Comparison of ENCODE assay signal across 19 cellular contexts in the genomic region with DNA sequence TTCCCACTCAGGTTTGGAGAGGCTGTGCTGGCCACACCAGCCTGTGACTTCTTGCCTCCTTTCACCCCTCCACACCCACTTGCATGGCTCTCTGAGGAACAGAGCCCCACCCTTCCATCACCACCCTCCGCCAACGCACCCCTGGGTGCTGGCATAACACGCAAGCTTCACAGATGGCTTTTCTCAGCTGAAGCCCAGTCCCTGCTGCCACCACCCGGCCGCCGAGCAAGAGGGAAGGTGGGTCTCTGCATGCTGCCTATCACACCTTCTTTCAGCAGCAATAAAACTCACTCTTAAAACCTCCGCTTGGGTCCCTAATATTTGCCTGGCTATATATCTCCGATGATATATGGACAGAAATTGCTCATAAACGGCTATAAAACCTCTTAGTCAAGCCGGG. TPM values are rescaled to one million over a fixed set of nuclear protein-coding genes. Genes with fewer than 3 reads are reported as not detected.
DNase-seq lines count a peak whose midpoint lies in the region; ATAC-seq and TF ChIP-seq lines count a peak whose summit lies in the region.
"Had no signal": no experiment of that assay in that cellular context is flagged by ENCODE, and none has a peak within 500 bp of the region (broad histone marks: within the 10 kb centered on the region; RNA-seq: fewer than 3 reads in every experiment).

No MANE protein-coding gene starts in this region.

- peak in 1 of 2 donors; percentile 18 for TF ChIP-seq POLR2A in tibial nerve (IDR thresholded peaks at IDR 0.05)
- TF ChIP-seq POLR2A in prostate gland (IDR thresholded peaks at IDR 0.05), result no peak

- WGBS in tibial nerve, 2 donors, result 48 to 49% methylated on average over 10 of the region's 10 CpGs
- 32% methylated on average over 10 of the region's 10 CpGs for WGBS in prostate gland

- no peaks in the 10 kb centered on the region for H3K9me3 ChIP-seq in RWPE2 (ENCODE audit: severe bottlenecking)
- no peaks in the 10 kb centered on the region for H3K9me3 ChIP-seq in lower lobe of right lung
- no peaks in the 10 kb centered on the region for H3K9me3 ChIP-seq in tibial nerve
- no peaks in the 10 kb centered on the region for H3K9me3 ChIP-seq in prostate gland
- H3K9me3 ChIP-seq: colonic mucosa, testis had no signal

- TF ChIP-seq CTCF in RWPE2 (IDR thresholded peaks at IDR 0.05; ENCODE audit: poor library complexity, severe bottlenecking) (no peak), lower lobe of right lung (IDR thresholded peaks at IDR 0.05) (no peak), tibial nerve (IDR thresholded peaks at IDR 0.05) (peak in 4 of 5 experiments; percentile 27 to 62 (median 46)), prostate gland (IDR thresholded peaks at IDR 0.05) (no peak)

- H3K4me3 ChIP-seq in RWPE2 (ENCODE audit: severe bottlenecking) (no peak overlapping the region), lower lobe of right lung (no peak overlapping the region), tibial nerve (peak overlapping the region in 2 of 4 donors; percentile 21 to 37), prostate gland (no peak overlapping the region)
- H3K4me3 ChIP-seq: colonic mucosa, K562, testis had no signal

- no peak overlapping the region for H3K27ac ChIP-seq in RWPE2 (ENCODE audit: poor library complexity, severe bottlenecking)
- H3K27ac ChIP-seq in lower lobe of right lung, result no peak overlapping the region
- peak overlapping the region; percentile 56 to 88 (median 76) for H3K27ac ChIP-seq in tibial nerve
- no peak overlapping the region for H3K27ac ChIP-seq in prostate gland
- H3K27ac ChIP-seq: colonic mucosa, testis had no signal

- DNase-seq in NCI-H1694 treated with DMSO at 0.1 percent for 48 hours (lab: John Stamatoyannopoulos, UW) (peak; percentile 41), NCI-H1694 (lab: John Stamatoyannopoulos, UW) (no peak), RWPE2 (ENCODE audit: low spot score) (no peak), lower lobe of right lung (peak; percentile 53), tibial nerve (ENCODE audit: low spot score in 2 of 2) (peak in 1 of 2 donors; percentile 50), prostate gland (ENCODE audit: low spot score) (no peak), dermis blood vessel endothelial cell (no peak)
- DNase-seq: activated naive CD4-positive, alpha-beta T cell; CD4-positive, alpha-beta T cell; colonic mucosa; EL; NCI-H1092 treated with DMSO at 0.1 percent for 48 hours; NCI-H2171 treated with DMSO at 0.1 percent for 48 hours; retina; SIG-M5; T-helper 9 cell; testis had no signal

- no peaks in the 10 kb centered on the region for H3K36me3 ChIP-seq in RWPE2 (ENCODE audit: low read depth)
- no peaks in the 10 kb centered on the region for H3K36me3 ChIP-seq in lower lobe of right lung
- no peaks in the 10 kb centered on the region for H3K36me3 ChIP-seq in tibial nerve
- H3K36me3 ChIP-seq in prostate gland, result no peaks in the 10 kb centered on the region
- H3K36me3 ChIP-seq: colonic mucosa had no signal

- TF ChIP-seq EP300 in tibial nerve (IDR thresholded peaks at IDR 0.05), result peak in 1 of 2 donors; percentile 74

- H3K4me1 ChIP-seq in RWPE2 (ENCODE audit: insufficient read depth, poor library complexity, severe bottlenecking) (no peaks in the 10 kb centered on the region), lower lobe of right lung (no peaks in the 10 kb centered on the region), tibial nerve (peaks cover 0 to 52% (median 14%) of the 10 kb centered on the region in 4 donors), prostate gland (replicated peaks) (no peaks in the 10 kb centered on the region)
- H3K4me1 ChIP-seq: colonic mucosa, testis had no signal

- H3K27me3 ChIP-seq in RWPE2 (ENCODE audit: insufficient read depth, poor library complexity, severe bottlenecking), result no peaks in the 10 kb centered on the region
- no peaks in the 10 kb centered on the region for H3K27me3 ChIP-seq in lower lobe of right lung (ENCODE audit: low read depth)
- no peaks in the 10 kb centered on the region for H3K27me3 ChIP-seq in tibial nerve
- no peaks in the 10 kb centered on the region for H3K27me3 ChIP-seq in prostate gland (replicated peaks; ENCODE audit: insufficient read depth)
- H3K27me3 ChIP-seq: testis had no signal

- ATAC-seq in RWPE2 (ENCODE audit: low read depth) (peak; percentile 51; the same call in 1 of the 3 replicates), lower lobe of right lung (peak; percentile 41 to 44), SK-N-SH treated with all-trans-retinoic acid at 6 μM for 48 hours (no peak)
- ATAC-seq: K562 had no signal

- intact Hi-C loops in lower lobe of right lung (cut with DNase I), result no loop called here
- intact Hi-C loops in prostate gland (cut with DNase I), result no loop called here

TF ChIP-seq in SK-N-SH treated with all-trans-retinoic acid at 6 μM for 48 hours, 23 proteins besides CTCF, POLR2A, EP300 and RAD21:
- TF ChIP-seq, protein P1, sequence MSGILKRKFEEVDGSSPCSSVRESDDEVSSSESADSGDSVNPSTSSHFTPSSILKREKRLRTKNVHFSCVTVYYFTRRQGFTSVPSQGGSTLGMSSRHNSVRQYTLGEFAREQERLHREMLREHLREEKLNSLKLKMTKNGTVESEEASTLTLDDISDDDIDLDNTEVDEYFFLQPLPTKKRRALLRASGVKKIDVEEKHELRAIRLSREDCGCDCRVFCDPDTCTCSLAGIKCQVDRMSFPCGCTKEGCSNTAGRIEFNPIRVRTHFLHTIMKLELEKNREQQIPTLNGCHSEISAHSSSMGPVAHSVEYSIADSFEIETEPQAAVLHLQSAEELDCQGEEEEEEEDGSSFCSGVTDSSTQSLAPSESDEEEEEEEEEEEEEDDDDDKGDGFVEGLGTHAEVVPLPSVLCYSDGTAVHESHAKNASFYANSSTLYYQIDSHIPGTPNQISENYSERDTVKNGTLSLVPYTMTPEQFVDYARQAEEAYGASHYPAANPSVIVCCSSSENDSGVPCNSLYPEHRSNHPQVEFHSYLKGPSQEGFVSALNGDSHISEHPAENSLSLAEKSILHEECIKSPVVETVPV (CRISPR knock-in tag; IDR thresholded peaks at IDR 0.05), result no peak
- TF ChIP-seq TOX (CRISPR knock-in tag; IDR thresholded peaks at IDR 0.05; ENCODE audit: borderline replicate concordance) (no peak), CSDC2 (CRISPR knock-in tag; IDR thresholded peaks at IDR 0.05) (no peak), TCF4 (CRISPR knock-in tag; IDR thresholded peaks at IDR 0.05; ENCODE audit: borderline replicate concordance) (no peak), ZNF565 (CRISPR knock-in tag; conservative IDR thresholded peaks at IDR 0.05; ENCODE audit: low read depth) (no peak), ESRRG (CRISPR knock-in tag; IDR thresholded peaks at IDR 0.05) (no peak), RARB (CRISPR knock-in tag; IDR thresholded peaks at IDR 0.05) (no peak), ZFP30 (CRISPR knock-in tag; IDR thresholded peaks at IDR 0.05) (no peak), ZC3H10 (CRISPR knock-in tag; IDR thresholded peaks at IDR 0.05) (no peak), SNAI2 (CRISPR knock-in tag; IDR thresholded peaks at IDR 0.05) (no peak), GLIS3 (CRISPR knock-in tag; IDR thresholded peaks at IDR 0.05) (no peak), ISL1 (CRISPR knock-in tag; IDR thresholded peaks at IDR 0.05) (no peak)
- TF ChIP-seq, protein P2, sequence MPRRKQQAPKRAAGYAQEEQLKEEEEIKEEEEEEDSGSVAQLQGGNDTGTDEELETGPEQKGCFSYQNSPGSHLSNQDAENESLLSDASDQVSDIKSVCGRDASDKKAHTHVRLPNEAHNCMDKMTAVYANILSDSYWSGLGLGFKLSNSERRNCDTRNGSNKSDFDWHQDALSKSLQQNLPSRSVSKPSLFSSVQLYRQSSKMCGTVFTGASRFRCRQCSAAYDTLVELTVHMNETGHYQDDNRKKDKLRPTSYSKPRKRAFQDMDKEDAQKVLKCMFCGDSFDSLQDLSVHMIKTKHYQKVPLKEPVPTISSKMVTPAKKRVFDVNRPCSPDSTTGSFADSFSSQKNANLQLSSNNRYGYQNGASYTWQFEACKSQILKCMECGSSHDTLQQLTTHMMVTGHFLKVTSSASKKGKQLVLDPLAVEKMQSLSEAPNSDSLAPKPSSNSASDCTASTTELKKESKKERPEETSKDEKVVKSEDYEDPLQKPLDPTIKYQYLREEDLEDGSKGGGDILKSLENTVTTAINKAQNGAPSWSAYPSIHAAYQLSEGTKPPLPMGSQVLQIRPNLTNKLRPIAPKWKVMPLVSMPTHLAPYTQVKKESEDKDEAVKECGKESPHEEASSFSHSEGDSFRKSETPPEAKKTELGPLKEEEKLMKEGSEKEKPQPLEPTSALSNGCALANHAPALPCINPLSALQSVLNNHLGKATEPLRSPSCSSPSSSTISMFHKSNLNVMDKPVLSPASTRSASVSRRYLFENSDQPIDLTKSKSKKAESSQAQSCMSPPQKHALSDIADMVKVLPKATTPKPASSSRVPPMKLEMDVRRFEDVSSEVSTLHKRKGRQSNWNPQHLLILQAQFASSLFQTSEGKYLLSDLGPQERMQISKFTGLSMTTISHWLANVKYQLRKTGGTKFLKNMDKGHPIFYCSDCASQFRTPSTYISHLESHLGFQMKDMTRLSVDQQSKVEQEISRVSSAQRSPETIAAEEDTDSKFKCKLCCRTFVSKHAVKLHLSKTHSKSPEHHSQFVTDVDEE (CRISPR knock-in tag; IDR thresholded peaks at IDR 0.05), result no peak
- TF ChIP-seq, protein P3, sequence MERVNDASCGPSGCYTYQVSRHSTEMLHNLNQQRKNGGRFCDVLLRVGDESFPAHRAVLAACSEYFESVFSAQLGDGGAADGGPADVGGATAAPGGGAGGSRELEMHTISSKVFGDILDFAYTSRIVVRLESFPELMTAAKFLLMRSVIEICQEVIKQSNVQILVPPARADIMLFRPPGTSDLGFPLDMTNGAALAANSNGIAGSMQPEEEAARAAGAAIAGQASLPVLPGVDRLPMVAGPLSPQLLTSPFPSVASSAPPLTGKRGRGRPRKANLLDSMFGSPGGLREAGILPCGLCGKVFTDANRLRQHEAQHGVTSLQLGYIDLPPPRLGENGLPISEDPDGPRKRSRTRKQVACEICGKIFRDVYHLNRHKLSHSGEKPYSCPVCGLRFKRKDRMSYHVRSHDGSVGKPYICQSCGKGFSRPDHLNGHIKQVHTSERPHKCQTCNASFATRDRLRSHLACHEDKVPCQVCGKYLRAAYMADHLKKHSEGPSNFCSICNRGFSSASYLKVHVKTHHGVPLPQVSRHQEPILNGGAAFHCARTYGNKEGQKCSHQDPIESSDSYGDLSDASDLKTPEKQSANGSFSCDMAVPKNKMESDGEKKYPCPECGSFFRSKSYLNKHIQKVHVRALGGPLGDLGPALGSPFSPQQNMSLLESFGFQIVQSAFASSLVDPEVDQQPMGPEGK (CRISPR knock-in tag; IDR thresholded peaks at IDR 0.05; ENCODE audit: borderline replicate concordance), result no peak

RNA-seq across cellular contexts. Expression of a gene that starts 41.6 kb away (rescaled TPM):
- 29.4 TPM for total RNA-seq in lower lobe of right lung
- 10 to 100 TPM; 31.5 to 55.5 (median 36.3) TPM for total RNA-seq in tibial nerve
- total RNA-seq in prostate gland, result 10 to 100 TPM; 51.7 to 54.9 TPM
- total RNA-seq in dermis blood vessel endothelial cell, result 14.3 and 18.2 TPM in 2 replicates

Comparison
In these comparisons a context has a peak if more than half of its experiments do, and no peak if none do; other contexts are left out.
1. DNase-seq: peak in NCI-H1694 treated with DMSO at 0.1 percent for 48 hours (single experiment) and lower lobe of right lung (single experiment); none in NCI-H1694 (single experiment), RWPE2 (single experiment), prostate gland (single experiment) and dermis blood vessel endothelial cell (single experiment).
2. H3K27ac ChIP-seq: peak in tibial nerve (4 of 4); none in RWPE2 (single experiment), lower lobe of right lung (single experiment) and prostate gland (0 of 2).
3. CTCF ChIP-seq: peak in tibial nerve (4 of 5); none in RWPE2 (single experiment), lower lobe of right lung (single experiment) and prostate gland (0 of 4).